Comparison of ENCODE assay signal across 26 cellular contexts in the genomic region with DNA sequence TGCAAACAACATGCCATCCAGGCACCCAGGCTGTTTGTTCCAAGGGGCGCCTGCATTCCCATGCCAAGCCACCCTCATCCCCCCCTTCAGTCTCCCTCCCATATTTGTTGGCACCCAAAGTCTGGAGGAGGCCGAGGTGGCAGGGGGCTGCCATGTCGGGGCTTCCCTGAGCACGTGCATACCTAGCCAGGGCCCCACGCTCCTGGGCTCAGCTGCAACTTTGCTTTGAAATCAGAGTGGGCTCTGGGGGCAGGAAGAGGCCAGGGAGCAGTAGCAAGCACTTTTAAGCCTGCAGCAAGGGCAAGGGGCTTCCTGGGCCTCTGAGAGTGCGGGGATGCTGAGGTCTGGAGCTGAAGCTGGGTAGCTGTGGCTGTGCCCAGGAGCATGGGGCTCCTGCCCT.
"Had no signal": no experiment of that assay in that cellular context is flagged by ENCODE, and none has a peak within 500 bp of the region (broad histone marks: within the 10 kb centered on the region; RNA-seq: fewer than 3 reads in every experiment).

No MANE protein-coding gene starts in this region.

- FAIRE-seq: urothelium cell line had no signal

- H3K36me3 ChIP-seq: stomach, suprapubic skin, thoracic aorta, thyroid gland, tibial artery, tibial nerve, transverse colon, upper lobe of left lung, uterus, vagina had no signal

- ATAC-seq: stimulated activated effector memory CD8-positive, alpha-beta T cell treated with anti-CD3 and anti-CD28 coated beads, Interleukin-12 subunit alpha, Interleukin-12 subunit beta, amount 100 ng/mL, for 72 hours; stimulated activated memory B cell treated with anti-CD40 and anti-IgM and Interleukin-4, amounts not matched to agents 10 μg/mL and 1 μg/mL and 100 μg/mL, for 72 hours; stimulated activated naive B cell treated with anti-CD40 and anti-IgM and Interleukin-4, amounts not matched to agents 10 μg/mL and 1 μg/mL and 100 μg/mL, for 72 hours; stimulated activated naive CD8-positive, alpha-beta T cell treated with anti-CD3 and anti-CD28 coated beads, Interleukin-15, amount 100 ng/mL, for 72 hours; stimulated activated naive CD8-positive, alpha-beta T cell treated with anti-CD3 and anti-CD28 coated beads, Interleukin-15, Interleukin-2, amounts not matched to agents 100 U/mL and 50 U/mL, for 24 hours had no signal

- H3K9me3 ChIP-seq: suprapubic skin, testis, thoracic aorta, thyroid gland, tibial artery, tibial nerve, transverse colon, uterus, vagina had no signal

- H3K27ac ChIP-seq: stomach, suprapubic skin, testis, thoracic aorta, thyroid gland, tibial artery, tibial nerve, transverse colon, upper lobe of left lung, uterus, vagina had no signal

- H3K27me3 ChIP-seq: stomach, suprapubic skin, testis, thyroid gland, tibial artery, tibial nerve, transverse colon, upper lobe of left lung, uterus, vagina had no signal

- DNase-seq: stimulated activated CD4-positive, alpha-beta T cell treated with anti-CD3 and anti-CD28 coated beads, Interleukin-2, amount 100 ng/mL, for 48 hours; stimulated activated CD4-positive, alpha-beta T cell treated with anti-CD3 and anti-CD28 coated beads, Interleukin-4, amount 100 ng/mL, for 1 hour; stimulated activated CD4-positive, alpha-beta T cell treated with anti-CD3 and anti-CD28 coated beads, Interleukin-4, amount 100 ng/mL, for 24 hours; stimulated activated CD4-positive, alpha-beta T cell treated with anti-CD3 and anti-CD28 coated beads, Interleukin-4, amount 100 ng/mL, for 4 hours; stimulated activated CD8-positive, alpha-beta memory T cell treated with anti-CD3 and anti-CD28 coated beads, Interleukin-4, amount 100 ng/mL, for 48 hours; stimulated activated naive B cell treated with anti-CD40 and anti-IgM and Interleukin-4, amounts not matched to agents 10 μg/mL and 1 μg/mL and 100 μg/mL, for 72 hours; stimulated activated naive CD4-positive, alpha-beta T cell; stimulated activated naive CD4-positive, alpha-beta T cell treated with Interleukin-2 at 50 U/mL for 16 hours; stimulated activated naive CD8-positive, alpha-beta T cell treated with anti-CD3 and anti-CD28 coated beads, Interleukin-15, amount 100 ng/mL, for 72 hours; stimulated activated naive CD8-positive, alpha-beta T cell treated with anti-CD3 and anti-CD28 coated beads, Interleukin-15, Interleukin-2, amounts not matched to agents 100 U/mL and 50 U/mL, for 24 hours; stomach; substantia nigra; testis; thyroid gland; tibial artery; transverse colon; trophoblast cell; uterus had no signal

- H3K4me3 ChIP-seq: stomach, suprapubic skin, thoracic aorta, thyroid gland, tibial artery, tibial nerve, transverse colon, upper lobe of left lung, uterus, vagina had no signal

- H3K4me1 ChIP-seq: stomach, suprapubic skin, testis, thyroid gland, tibial artery, tibial nerve, transverse colon, upper lobe of left lung, uterus, vagina had no signal
